In genomic region chr13:112891477-112892401, GRCh38 we compare ENCODE assay signal across 11 cellular contexts.
A peak's percentile ranks its signal among the peaks of the same experiment; 100 is the strongest.
DNase-seq lines count a peak whose midpoint lies in the region; TF ChIP-seq lines count a peak whose summit lies in the region.
"Had no signal": no experiment of that assay in that cellular context is flagged by ENCODE, and none has a peak within 500 bp of the region (broad histone marks: within the 10 kb centered on the region; RNA-seq: fewer than 3 reads in every experiment).

No MANE protein-coding gene starts in this region.

- H3K27ac Mint-ChIP-seq in progenitor cell of endocrine pancreas, result peak overlapping the region; percentile 99
- H3K27ac Mint-ChIP-seq: activated naive CD4-positive, alpha-beta T cell treated with anti-CD3 and anti-CD28 coated beads, Interleukin-2, amount 10 ng/mL, durations not matched to agents 7 days and 5 days had no signal

- peak; percentile 69 for DNase-seq in NCI-H510A treated with DMSO at 0.1 percent for 48 hours (lab: John Stamatoyannopoulos, UW)
- no peak for DNase-seq in progenitor cell of endocrine pancreas (ENCODE audit: low spot score, unreplicated experiment)
- DNase-seq in lower leg skin (ENCODE audit: low spot score in 2 of 2), result no peak
- no peak for DNase-seq in medulla oblongata (ENCODE audit: extremely low spot score)
- no peak for DNase-seq in uterus
- DNase-seq: activated naive CD4-positive, alpha-beta T cell treated with anti-CD3 and anti-CD28 coated beads, Interleukin-2, amount 10 ng/mL, durations not matched to agents 7 days and 5 days; cerebellar nuclear complex; NCI-H446 treated with DMSO at 0.1 percent for 48 hours had no signal

- no peaks in the 10 kb centered on the region for H3K36me3 Mint-ChIP-seq in progenitor cell of endocrine pancreas (ENCODE audit: insufficient read depth)
- H3K36me3 Mint-ChIP-seq: activated naive CD4-positive, alpha-beta T cell treated with anti-CD3 and anti-CD28 coated beads, Interleukin-2, amount 10 ng/mL, durations not matched to agents 7 days and 5 days; CD8-positive, alpha-beta memory T cell had no signal

- H3K9me3 ChIP-seq in HUES6 (ENCODE audit: control insufficient read depth, insufficient read depth, low read depth, low read length) (no peaks in the 10 kb centered on the region), iPS-15b (ENCODE audit: control insufficient read depth, insufficient read depth, low read length) (no peaks in the 10 kb centered on the region), uterus (no peaks in the 10 kb centered on the region)

- TF ChIP-seq CTCF in progenitor cell of endocrine pancreas (IDR thresholded peaks at IDR 0.05; ENCODE audit: unreplicated experiment) (no peak), lower leg skin (IDR thresholded peaks at IDR 0.05) (no peak), uterus (IDR thresholded peaks at IDR 0.05) (no peak)

- H3K27me3 Mint-ChIP-seq in progenitor cell of endocrine pancreas, result peaks cover 2% of the 10 kb centered on the region

- H3K9me3 Mint-ChIP-seq in progenitor cell of endocrine pancreas (ENCODE audit: low read depth), result no peaks in the 10 kb centered on the region
- H3K9me3 Mint-ChIP-seq: activated naive CD4-positive, alpha-beta T cell treated with anti-CD3 and anti-CD28 coated beads, Interleukin-2, amount 10 ng/mL, durations not matched to agents 7 days and 5 days; CD8-positive, alpha-beta memory T cell had no signal

- H3K4me1 Mint-ChIP-seq in progenitor cell of endocrine pancreas (ENCODE audit: low read depth), result peaks cover 28% of the 10 kb centered on the region

- TF ChIP-seq POLR2A in lower leg skin (IDR thresholded peaks at IDR 0.05) (no peak), uterus (IDR thresholded peaks at IDR 0.05) (no peak)

- peak overlapping the region; percentile 23; the same call in 1 of the 2 replicates for H3K4me3 ChIP-seq in HUES6 (ENCODE audit: low read depth, low read length)
- peak overlapping the region; percentile 22 for H3K4me3 ChIP-seq in iPS-15b (ENCODE audit: low read depth, low read length)
- no peak overlapping the region for H3K4me3 ChIP-seq in lower leg skin (ENCODE audit: low read depth, poor library complexity, severe bottlenecking)
- H3K4me3 ChIP-seq in uterus, result no peak overlapping the region

- H3K4me1 ChIP-seq in HUES6 (ENCODE audit: control insufficient read depth, insufficient read depth, low read length) (peaks cover 54% of the 10 kb centered on the region), iPS-15b (ENCODE audit: control insufficient read depth, insufficient read depth, low read length) (peaks cover 17% of the 10 kb centered on the region), uterus (peaks cover 0 to 19% of the 10 kb centered on the region in 2 donors)

- H3K4me3 Mint-ChIP-seq in progenitor cell of endocrine pancreas (ENCODE audit: low read depth), result peak overlapping the region; percentile 62
- H3K4me3 Mint-ChIP-seq: activated naive CD4-positive, alpha-beta T cell treated with anti-CD3 and anti-CD28 coated beads, Interleukin-2, amount 10 ng/mL, durations not matched to agents 7 days and 5 days; CD8-positive, alpha-beta memory T cell had no signal

- intact Hi-C loops in lower leg skin (cut with DNase I; ENCODE audit: low total_unique reads) (no loop called here), uterus (cut with DNase I; ENCODE audit: low total_unique reads) (no loop called here)

- H3K36me3 ChIP-seq in HUES6 (ENCODE audit: control insufficient read depth, insufficient read depth, low read length) (no peaks in the 10 kb centered on the region), iPS-15b (ENCODE audit: control insufficient read depth, insufficient read depth, low read length) (peaks cover 4% of the 10 kb centered on the region), uterus (no peaks in the 10 kb centered on the region)

- H3K27me3 ChIP-seq in HUES6 (ENCODE audit: control insufficient read depth, insufficient read depth, low read length) (peaks cover 52% of the 10 kb centered on the region), iPS-15b (ENCODE audit: control insufficient read depth, insufficient read depth, low read length) (peaks cover 8% of the 10 kb centered on the region), uterus (peaks cover 9 to 10% of the 10 kb centered on the region in 2 donors)

- peak overlapping the region; percentile 27 for H3K9ac ChIP-seq in HUES6 (ENCODE audit: low read length)
- H3K9ac ChIP-seq in iPS-15b (ENCODE audit: low read depth, low read length), result no peak overlapping the region

- H3K27ac ChIP-seq in HUES6 (ENCODE audit: low read depth, low read length) (no peak overlapping the region), uterus (no peak overlapping the region)

- 48 to 58% methylated on average over 30 to 36 of the region's 40 CpGs for WGBS in lower leg skin, 2 donors

Comparison
In these comparisons a context has a peak if more than half of its experiments do, and no peak if none do; other contexts are left out.
1. H3K4me3 ChIP-seq: peak in HUES6 (single experiment) and iPS-15b (single experiment); none in lower leg skin (single experiment) and uterus (0 of 2).